In genomic region chr14:56795284-56795622, GRCh38 we compare ENCODE assay signal across 16 cellular contexts. TPM values are rescaled to one million over a fixed set of nuclear protein-coding genes. Genes with fewer than 3 reads are reported as not detected.
A peak's percentile ranks its signal among the peaks of the same experiment; 100 is the strongest.
DNase-seq lines count a peak whose midpoint lies in the region; ATAC-seq and TF ChIP-seq lines count a peak whose summit lies in the region.
"Had no signal": no experiment of that assay in that cellular context is flagged by ENCODE, and none has a peak within 500 bp of the region (broad histone marks: within the 10 kb centered on the region; RNA-seq: fewer than 3 reads in every experiment).

No MANE protein-coding gene starts in this region.

- no peaks in the 10 kb centered on the region for H3K9me3 Mint-ChIP-seq in neural crest cell

- peaks cover 74% of the 10 kb centered on the region for H3K27me3 ChIP-seq in HUES48 (ENCODE audit: control insufficient read depth, insufficient read depth, low read length)
- H3K27me3 ChIP-seq in esophagus muscularis mucosa: peaks cover 0 to 89% (median 61%) of the 10 kb centered on the region in 4 donors

- ATAC-seq in HG03439 (IDR thresholded peaks at IDR 0.05; ENCODE audit: unreplicated experiment): no peak
- no peak for ATAC-seq in GM21717 (IDR thresholded peaks at IDR 0.05; ENCODE audit: unreplicated experiment)
- ATAC-seq: GM12878 had no signal

- peaks cover 3% of the 10 kb centered on the region for H3K36me3 ChIP-seq in HUES48 (ENCODE audit: control insufficient read depth, insufficient read depth, low read length)
- H3K36me3 ChIP-seq in esophagus muscularis mucosa: no peaks in the 10 kb centered on the region

- WGBS in esophagus muscularis mucosa: 15% methylated on average over 15 of the region's 17 CpGs

- intact Hi-C loops in esophagus muscularis mucosa (cut with DNase I): no loop called here

- peak overlapping the region; percentile 66 for H3K27ac ChIP-seq in HUES48 (ENCODE audit: low read depth, low read length)
- no peak overlapping the region for H3K27ac ChIP-seq in esophagus muscularis mucosa (replicated peaks in 1 of 4)
- H3K27ac ChIP-seq: PC-9 had no signal

- H3K4me1 ChIP-seq in HUES48 (ENCODE audit: control insufficient read depth, insufficient read depth, low read length): peaks cover 57% of the 10 kb centered on the region
- peaks cover 15 to 33% (median 32%) of the 10 kb centered on the region in 4 donors for H3K4me1 ChIP-seq in esophagus muscularis mucosa

- H3K27me3 Mint-ChIP-seq in neural crest cell (ENCODE audit: low read depth): peaks cover 95% of the 10 kb centered on the region

- TF ChIP-seq EP300 in esophagus muscularis mucosa (IDR thresholded peaks at IDR 0.05): no peak

- peak overlapping the region; percentile 8 for H3K4me3 Mint-ChIP-seq in neural crest cell

- no peak overlapping the region for H3K27ac Mint-ChIP-seq in neural crest cell (ENCODE audit: unreplicated experiment)

- H3K9me3 ChIP-seq in HUES48 (ENCODE audit: control insufficient read depth, insufficient read depth, low read length) (no peaks in the 10 kb centered on the region), esophagus muscularis mucosa (no peaks in the 10 kb centered on the region)

- peak overlapping the region; percentile 56 for H3K4me3 ChIP-seq in HUES48 (ENCODE audit: low read depth, low read length)
- H3K4me3 ChIP-seq in esophagus muscularis mucosa: no peak overlapping the region
- H3K4me3 ChIP-seq: GM12878, PC-9 had no signal

- DNase-seq in AG08396 (ENCODE audit: low spot score) (peak; percentile 17), esophagus muscularis mucosa (ENCODE audit: extremely low spot score) (peak; percentile 78), neural crest cell (ENCODE audit: low read depth, low spot score) (no peak), amygdala (lab: John Stamatoyannopoulos, UW) (no peak)
- no peak for DNase-seq in activated naive CD4-positive, alpha-beta T cell (lab: John Stamatoyannopoulos, UW)
- DNase-seq: C1 segment of cervical spinal cord, MM.1S, NCI-H1105, NCI-H1694 treated with DMSO at 0.1 percent for 48 hours, NCI-H69, PC-9 had no signal

- no peaks in the 10 kb centered on the region for H3K4me1 Mint-ChIP-seq in neural crest cell

- no peak for TF ChIP-seq CTCF in esophagus muscularis mucosa (IDR thresholded peaks at IDR 0.05)
- TF ChIP-seq CTCF in neural crest cell (conservative IDR thresholded peaks at IDR 0.05): no peak

- H3K9ac ChIP-seq in HUES48 (ENCODE audit: low read depth, low read length): 0 out of 2 replicates have a peak overlapping the region, but pooled peaks have one; percentile 23

- no peaks in the 10 kb centered on the region for H3K36me3 Mint-ChIP-seq in neural crest cell (ENCODE audit: low read depth)

- no peak for TF ChIP-seq POLR2A in esophagus muscularis mucosa (IDR thresholded peaks at IDR 0.05; ENCODE audit: low read depth)

RNA-seq across cellular contexts. Expression of gene OTX2, which starts 15.0 kb away (rescaled TPM):
- total RNA-seq in esophagus muscularis mucosa: not detected
- total RNA-seq in neural crest cell: 0.77 and 0.84 TPM in 2 replicates
- total RNA-seq: A172, GM12878, PC-9 had no signal

Comparison
In these comparisons a context has a peak if more than half of its experiments do, and no peak if none do; other contexts are left out.
1. DNase-seq: peak in AG08396 (single experiment) and esophagus muscularis mucosa (single experiment); none in neural crest cell (single experiment), amygdala (0 of 56) and activated naive CD4-positive, alpha-beta T cell (0 of 4).